ENCODE assay signal across 9 cellular contexts in the genomic region with DNA sequence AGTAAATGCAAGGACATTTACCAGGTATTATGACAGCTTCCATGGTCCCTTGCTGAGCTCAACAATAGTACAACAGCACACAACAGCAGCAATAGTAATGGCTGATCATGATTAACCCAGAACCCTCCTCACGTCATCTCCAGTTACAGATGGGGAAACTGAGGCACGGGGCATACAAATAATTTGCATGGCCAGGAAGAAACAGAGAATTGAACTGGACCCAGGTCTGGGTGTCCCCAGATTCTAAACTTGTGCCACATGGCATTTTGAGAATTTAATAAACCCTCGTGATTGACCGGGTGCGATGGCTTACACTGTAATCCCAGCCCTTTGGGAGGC. TPM values are rescaled to one million over a fixed set of nuclear protein-coding genes. Genes with fewer than 3 reads are reported as not detected.
DNase-seq lines count a peak whose midpoint lies in the region; ATAC-seq and TF ChIP-seq lines count a peak whose summit lies in the region.
"Had no signal": no experiment of that assay in that cellular context is flagged by ENCODE, and none has a peak within 500 bp of the region (broad histone marks: within the 10 kb centered on the region; RNA-seq: fewer than 3 reads in every experiment).

No MANE protein-coding gene starts in this region.

- H3K9me3 ChIP-seq in HEK293 (ENCODE audit: control insufficient read depth, insufficient read depth, low read depth, low read length) (no peaks in the 10 kb centered on the region), right cardiac atrium (ENCODE audit: control insufficient read depth, low read length) (no peaks in the 10 kb centered on the region), smooth muscle cell (replicated peaks; ENCODE audit: low read depth) (no peaks in the 10 kb centered on the region)

- TF ChIP-seq CTCF in HEK293 (tag by site-specific recombination; IDR thresholded peaks at IDR 0.05) (no peak), activated B cell treated with CpG ODN at 0.5 μM for 24 hours (IDR thresholded peaks at IDR 0.05) (no peak), smooth muscle cell (IDR thresholded peaks at IDR 0.05; ENCODE audit: borderline replicate concordance, insufficient read depth, poor library complexity, severe bottlenecking) (no peak)

- WGBS in right cardiac atrium = 71% methylated on average over 5 of the region's 5 CpGs
- WGBS in smooth muscle cell (ENCODE audit: low lambda C conversion rate) = 81% methylated on average over 5 of the region's 5 CpGs

- H3K27me3 ChIP-seq in right cardiac atrium (ENCODE audit: control insufficient read depth, insufficient read depth) = no peaks in the 10 kb centered on the region
- H3K27me3 ChIP-seq in smooth muscle cell (ENCODE audit: low read depth) = peaks cover under 1% of the 10 kb centered on the region

- no peaks in the 10 kb centered on the region for H4K20me1 ChIP-seq in smooth muscle cell (ENCODE audit: low read depth)

- peaks cover 27% of the 10 kb centered on the region for H3K36me3 Mint-ChIP-seq in activated B cell treated with CpG ODN at 0.5 μM for 24 hours (ENCODE audit: low read depth)

- no peaks in the 10 kb centered on the region for H3K27me3 Mint-ChIP-seq in activated B cell treated with CpG ODN at 0.5 μM for 24 hours

- H3K27ac ChIP-seq in HEK293 (ENCODE audit: extremely low read depth, low read depth, low read length) = no peak overlapping the region
- H3K27ac ChIP-seq in right cardiac atrium (ENCODE audit: low read length) = peak overlapping the region; percentile 48
- peak overlapping the region; percentile 87 for H3K27ac ChIP-seq in smooth muscle cell (ENCODE audit: low read depth)

- H3K9me3 Mint-ChIP-seq in activated B cell treated with CpG ODN at 0.5 μM for 24 hours = no peaks in the 10 kb centered on the region

- POLR2A ChIA-PET in HEK293 (lab: Yijun Ruan, JAX) = interaction anchor here (1.3 kb wide), 1 partner anchor 176 kb away, joined by 5 read pairs; the partner anchor contains the start of gene JUND
- POLR2A ChIA-PET in activated B cell treated with CpG ODN at 0.5 μM for 24 hours (lab: Charles Lee) = interaction anchor here (0.6 to 9.7 kb wide), 12 partner anchors 8 to 148 kb away, joined by 3 to 146 read pairs (median 4); partner anchors contain the start of genes ARRDC2 and IL12RB1

- peak overlapping the region; percentile 82 for H3K27ac Mint-ChIP-seq in activated B cell treated with CpG ODN at 0.5 μM for 24 hours

- intact Hi-C loops in activated B cell treated with CpG ODN at 0.5 μM for 24 hours (cut with micrococcal nuclease) (loop anchor here (10.0 kb wide), 1 partner anchor 310 kb away; the partner anchor contains the start of gene SSBP4), right cardiac atrium (cut with DNase I) (no loop called here)

- peak overlapping the region; percentile 81 for H2AFZ ChIP-seq in smooth muscle cell (ENCODE audit: low read depth)

- peak overlapping the region; percentile 74 for H3K9ac ChIP-seq in smooth muscle cell (ENCODE audit: low read depth)

- peak overlapping the region; percentile 40 for H3K4me3 ChIP-seq in HEK293 (ENCODE audit: low read depth, low read length)
- H3K4me3 ChIP-seq in right cardiac atrium (ENCODE audit: low read length) = peak overlapping the region; percentile 57
- H3K4me3 ChIP-seq in smooth muscle cell = peak overlapping the region; percentile 49

- H3K4me2 ChIP-seq in smooth muscle cell = peak overlapping the region; percentile 85

- peak overlapping the region; percentile 81 for H3K4me3 Mint-ChIP-seq in activated B cell treated with CpG ODN at 0.5 μM for 24 hours

- H3F3A ChIP-seq in smooth muscle cell (ENCODE audit: low read depth) = no peaks in the 10 kb centered on the region

- ATAC-seq in activated B cell treated with CpG ODN at 0.5 μM for 24 hours (ENCODE audit: low read depth) = no peak
- no peak for ATAC-seq in right cardiac atrium
- ATAC-seq in HG03280 (IDR thresholded peaks at IDR 0.05; ENCODE audit: unreplicated experiment) = no peak

- H3K79me2 ChIP-seq in smooth muscle cell (ENCODE audit: low read depth) = no peaks in the 10 kb centered on the region

- no peaks in the 10 kb centered on the region for H3K4me1 ChIP-seq in HEK293 (ENCODE audit: control insufficient read depth, insufficient read depth, low read length)
- H3K4me1 ChIP-seq in right cardiac atrium (ENCODE audit: control insufficient read depth, insufficient read depth, low read length) = peaks cover 3% of the 10 kb centered on the region
- H3K4me1 ChIP-seq in smooth muscle cell (ENCODE audit: low read depth) = peaks cover 4% of the 10 kb centered on the region

- CTCF ChIA-PET in HEK293 (lab: Yijun Ruan, JAX) = interaction anchor here (0.6 to 1.4 kb wide), 2 partner anchors 8 to 220 kb away, joined by 3 to 4 read pairs; no protein-coding TSS in a partner anchor
- CTCF ChIA-PET in activated B cell treated with CpG ODN at 0.5 μM for 24 hours (lab: Charles Lee) = interaction anchor here (1.0 kb wide), 1 partner anchor 9 kb away, joined by 5 read pairs; no protein-coding TSS in a partner anchor

- H3K4me1 Mint-ChIP-seq in activated B cell treated with CpG ODN at 0.5 μM for 24 hours = peaks cover 77% of the 10 kb centered on the region

- H3K36me3 ChIP-seq in HEK293 (ENCODE audit: control insufficient read depth in 2 of 2, insufficient read depth in 1 of 2, low read length in 2 of 2) (no peaks in the 10 kb centered on the region), smooth muscle cell (ENCODE audit: low read depth) (no peaks in the 10 kb centered on the region)

- DNase-seq in activated B cell treated with CpG ODN at 0.5 μM for 24 hours (no peak), right cardiac atrium (no peak), smooth muscle cell (lab: John Stamatoyannopoulos, UW; ENCODE audit: unreplicated experiment) (no peak), HuH-7.5 (ENCODE audit: low spot score) (no peak), GDM1 (lab: John Stamatoyannopoulos, UW) (no peak), NCI-H1694 treated with DMSO at 0.1 percent for 48 hours (lab: John Stamatoyannopoulos, UW) (no peak)

TF ChIP-seq in HEK293, 187 proteins besides CTCF, POLR2A, EP300 and RAD21:
- TF ChIP-seq TCF7L2 (IDR thresholded peaks at IDR 0.05; ENCODE audit: borderline replicate concordance, low read depth, low read length) (no peak), ZFHX2 (tag by site-specific recombination; conservative IDR thresholded peaks at IDR 0.05) (0 out of 2 replicates have a peak, but pooled peaks have one; percentile 15), ZBTB17 (tag by site-specific recombination; IDR thresholded peaks at IDR 0.05) (no peak), EGR2 (tag by site-specific recombination; IDR thresholded peaks at IDR 0.05; ENCODE audit: low read depth) (0 out of 2 replicates have a peak, but pooled peaks have one; percentile 4), ZNF76 (tag by site-specific recombination; IDR thresholded peaks at IDR 0.05; ENCODE audit: borderline replicate concordance, low read depth) (no peak), ZNF354C (tag by site-specific recombination; IDR thresholded peaks at IDR 0.05; ENCODE audit: borderline replicate concordance, low read depth) (no peak)
- TF ChIP-seq, protein P1, sequence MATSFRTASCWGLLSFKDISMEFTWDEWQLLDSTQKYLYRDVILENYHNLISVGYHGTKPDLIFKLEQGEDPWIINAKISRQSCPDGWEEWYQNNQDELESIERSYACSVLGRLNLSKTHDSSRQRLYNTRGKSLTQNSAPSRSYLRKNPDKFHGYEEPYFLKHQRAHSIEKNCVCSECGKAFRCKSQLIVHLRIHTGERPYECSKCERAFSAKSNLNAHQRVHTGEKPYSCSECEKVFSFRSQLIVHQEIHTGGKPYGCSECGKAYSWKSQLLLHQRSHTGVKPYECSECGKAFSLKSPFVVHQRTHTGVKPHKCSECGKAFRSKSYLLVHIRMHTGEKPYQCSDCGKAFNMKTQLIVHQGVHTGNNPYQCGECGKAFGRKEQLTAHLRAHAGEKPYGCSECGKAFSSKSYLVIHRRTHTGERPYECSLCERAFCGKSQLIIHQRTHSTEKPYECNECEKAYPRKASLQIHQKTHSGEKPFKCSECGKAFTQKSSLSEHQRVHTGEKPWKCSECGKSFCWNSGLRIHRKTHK (tag by site-specific recombination; IDR thresholded peaks at IDR 0.05) = no peak

RNA-seq across cellular contexts. Expression of gene MAST3, which starts 7.2 kb away (rescaled TPM):
- total RNA-seq in activated B cell treated with CpG ODN at 0.5 μM for 24 hours (44.3 and 48.6 TPM in 2 replicates), right cardiac atrium (1 to 10 TPM; 5.1 to 6.9 (median 6.5) TPM), smooth muscle cell (3.6 and 4.3 TPM in 2 replicates)
- polyA plus RNA-seq in right cardiac atrium (2.6 TPM), smooth muscle cell (4.3 and 10.3 TPM in 2 replicates)

RNA-seq across cellular contexts. Expression of gene IL12RB1, which starts 18.0 kb away (rescaled TPM):
- 19.9 and 20.9 TPM in 2 replicates for total RNA-seq in activated B cell treated with CpG ODN at 0.5 μM for 24 hours
- total RNA-seq in right cardiac atrium = 1 to 10 TPM in 2 of 4 donors, under 1 TPM in 2; 0.79 to 1.6 (median 0.97) TPM
- 0.32 TPM for polyA plus RNA-seq in right cardiac atrium
- total RNA-seq in smooth muscle cell = not detected in 2 replicates
- polyA plus RNA-seq in smooth muscle cell = not detected in 2 replicates
- total RNA-seq: SK-MEL-5 had no signal

RNA-seq across cellular contexts. Expression of gene PIK3R2, which starts 48.2 kb away (rescaled TPM):
- total RNA-seq in activated B cell treated with CpG ODN at 0.5 μM for 24 hours (12.0 and 12.7 TPM in 2 replicates), right cardiac atrium (10 to 100 TPM; 21.3 to 30.1 (median 26.4) TPM), smooth muscle cell (22.2 and 22.9 TPM in 2 replicates)
- polyA plus RNA-seq in right cardiac atrium (7.1 TPM), smooth muscle cell (37.1 and 50.1 TPM in 2 replicates)
